ENCODE assay signal across 24 cellular contexts in genomic region chr4:86472377-86473019, GRCh38.
DNase-seq lines count a peak whose midpoint lies in the region; ATAC-seq and TF ChIP-seq lines count a peak whose summit lies in the region.
"Had no signal": no experiment of that assay in that cellular context is flagged by ENCODE, and none has a peak within 500 bp of the region (broad histone marks: within the 10 kb centered on the region; RNA-seq: fewer than 3 reads in every experiment).

No MANE protein-coding gene starts in this region.

- no peak overlapping the region for H2AFZ ChIP-seq in GM23338

- H3K4me3 ChIP-seq in GM23338 (no peak overlapping the region), endocrine pancreas (ENCODE audit: control insufficient read depth, insufficient read depth, low read length) (peak overlapping the region; percentile 16)
- H3K4me3 ChIP-seq: adrenal gland, testis had no signal

- intact Hi-C loops in sciatic nerve (cut with DNase I) = no loop called here

- TF ChIP-seq CTCF in GM23338 (conservative IDR thresholded peaks at IDR 0.05; ENCODE audit: low read depth in 2 of 2) = no peak

- no peaks in the 10 kb centered on the region for H3K9me3 ChIP-seq in endocrine pancreas (ENCODE audit: control insufficient read depth, low read length)
- H3K9me3 ChIP-seq: adrenal gland, testis had no signal

- H3K79me2 ChIP-seq in GM23338 (replicated peaks; ENCODE audit: insufficient read depth) = no peaks in the 10 kb centered on the region

- H3K27me3 Mint-ChIP-seq in GM23338 (ENCODE audit: insufficient read depth, low read depth, poor library complexity) = peaks cover 14% of the 10 kb centered on the region
- H3K27me3 Mint-ChIP-seq: dendritic cell treated with granulocyte-macrophage colony-stimulating factor and Interleukin-4, amounts not matched to agents 40 ng/mL and 50 ng/mL, for 4 days had no signal

- H3K27ac ChIP-seq in GM23338 (ENCODE audit: low read depth) (peak overlapping the region; percentile 17; the same call in 1 of the 2 replicates), substantia nigra (ENCODE audit: low read depth, low read length, poor library complexity, severe bottlenecking) (no peak overlapping the region)
- H3K27ac ChIP-seq: adrenal gland, RWPE1, testis had no signal

- H4K20me1 ChIP-seq in GM23338 (replicated peaks; ENCODE audit: insufficient read depth) = no peaks in the 10 kb centered on the region

- H3K4me2 ChIP-seq in GM23338 = peak overlapping the region; percentile 17

- H3K27ac Mint-ChIP-seq in GM23338 = peak overlapping the region; percentile 89
- H3K27ac Mint-ChIP-seq: activated CD8-positive, alpha-beta T cell treated with anti-CD3 and anti-CD28 coated beads, Interleukin-2, amount 10 ng/mL, durations not matched to agents 7 days and 5 days; B cell; dendritic cell treated with granulocyte-macrophage colony-stimulating factor and Interleukin-4, amounts not matched to agents 40 ng/mL and 50 ng/mL, for 4 days; stimulated activated memory B cell treated with anti-CD40 and anti-IgM and Interleukin-4, amounts not matched to agents 10 μg/mL and 1 μg/mL and 100 μg/mL, for 72 hours had no signal

- H3K27me3 ChIP-seq in GM23338 (ENCODE audit: insufficient read depth) (no peaks in the 10 kb centered on the region), endocrine pancreas (ENCODE audit: control insufficient read depth, insufficient read depth, low read length) (no peaks in the 10 kb centered on the region)
- H3K27me3 ChIP-seq: adrenal gland, testis had no signal

- H3K4me1 ChIP-seq in GM23338 (ENCODE audit: insufficient read depth) = peaks cover 24% of the 10 kb centered on the region
- peaks cover 4% of the 10 kb centered on the region for H3K4me1 ChIP-seq in endocrine pancreas (ENCODE audit: control insufficient read depth, insufficient read depth, low read length)
- H3K4me1 ChIP-seq: testis had no signal

- DNase-seq in GM23338 (ENCODE audit: low spot score) (peak; percentile 37), NCI-H69 (lab: John Stamatoyannopoulos, UW) (peak; percentile 82), sciatic nerve (ENCODE audit: low spot score) (no peak), substantia nigra (lab: John Stamatoyannopoulos, UW) (no peak), SHP77 (lab: John Stamatoyannopoulos, UW) (no peak)
- DNase-seq: activated CD4-positive, CD25-positive, alpha-beta regulatory T cell treated with anti-CD3 and anti-CD28 coated beads, Interleukin-2, amount 50 U/mL, for 72 hours; activated CD8-positive, alpha-beta T cell treated with anti-CD3 and anti-CD28 coated beads, Interleukin-2, amount 10 ng/mL, durations not matched to agents 7 days and 5 days; activated gamma-delta T cell; adrenal gland; DMS53; IMR-90; left ventricle myocardium superior; NCI-H1436 treated with DMSO at 0.1 percent for 48 hours; NCI-H526 treated with DMSO at 0.1 percent for 48 hours; small intestine; stimulated activated CD4-positive, alpha-beta T cell treated with anti-CD3 and anti-CD28 coated beads, Interleukin-2, amount 100 ng/mL, for 24 hours; T1000; testis had no signal

- H3K9me3 Mint-ChIP-seq in GM23338 = no peaks in the 10 kb centered on the region; the same call in none of the 3 replicates
- H3K9me3 Mint-ChIP-seq: stimulated activated memory B cell treated with anti-CD40 and anti-IgM and Interleukin-4, amounts not matched to agents 10 μg/mL and 1 μg/mL and 100 μg/mL, for 72 hours had no signal

- H3K9me2 ChIP-seq in GM23338 (ENCODE audit: insufficient read depth) = no peaks in the 10 kb centered on the region

- peaks cover 27% of the 10 kb centered on the region for H3K4me1 Mint-ChIP-seq in GM23338
- H3K4me1 Mint-ChIP-seq: B cell; stimulated activated memory B cell treated with anti-CD40 and anti-IgM and Interleukin-4, amounts not matched to agents 10 μg/mL and 1 μg/mL and 100 μg/mL, for 72 hours had no signal

- H3K9ac ChIP-seq in endocrine pancreas (ENCODE audit: control insufficient read depth, insufficient read depth, low read length) = no peak overlapping the region

- H3K36me3 Mint-ChIP-seq in GM23338 (ENCODE audit: low read depth) = no peaks in the 10 kb centered on the region; the same call in 2 of the 3 replicates
- H3K36me3 Mint-ChIP-seq: stimulated activated memory B cell treated with anti-CD40 and anti-IgM and Interleukin-4, amounts not matched to agents 10 μg/mL and 1 μg/mL and 100 μg/mL, for 72 hours had no signal

- peak; percentile 82 for ATAC-seq in GM23338
- ATAC-seq in sciatic nerve = peak; percentile 30
- no peak for ATAC-seq in HG03139 (IDR thresholded peaks at IDR 0.05; ENCODE audit: unreplicated experiment)
- ATAC-seq: activated CD8-positive, alpha-beta T cell treated with anti-CD3 and anti-CD28 coated beads, Interleukin-2, amount 10 ng/mL, durations not matched to agents 7 days and 5 days; left ventricle myocardium superior; stimulated activated memory B cell treated with anti-CD40 and anti-IgM and Interleukin-4, amounts not matched to agents 10 μg/mL and 1 μg/mL and 100 μg/mL, for 72 hours had no signal

- H3K36me3 ChIP-seq in GM23338 (ENCODE audit: insufficient read depth) (no peaks in the 10 kb centered on the region), endocrine pancreas (ENCODE audit: control insufficient read depth, insufficient read depth, low read length) (no peaks in the 10 kb centered on the region)
- H3K36me3 ChIP-seq: adrenal gland had no signal

- H3K4me3 Mint-ChIP-seq in GM23338 = no peak overlapping the region
- H3K4me3 Mint-ChIP-seq: activated CD8-positive, alpha-beta T cell treated with anti-CD3 and anti-CD28 coated beads, Interleukin-2, amount 10 ng/mL, durations not matched to agents 7 days and 5 days; B cell; dendritic cell treated with granulocyte-macrophage colony-stimulating factor and Interleukin-4, amounts not matched to agents 40 ng/mL and 50 ng/mL, for 4 days; stimulated activated memory B cell treated with anti-CD40 and anti-IgM and Interleukin-4, amounts not matched to agents 10 μg/mL and 1 μg/mL and 100 μg/mL, for 72 hours had no signal

- H3F3A ChIP-seq in GM23338 (replicated peaks; ENCODE audit: low read depth) = no peaks in the 10 kb centered on the region

TF ChIP-seq in GM23338, 12 proteins besides CTCF, POLR2A, EP300 and RAD21:
- TF ChIP-seq NANOG (IDR thresholded peaks at IDR 0.05; ENCODE audit: borderline replicate concordance) (peak; percentile 46; the same call in 1 of the 2 replicates), STAT1 (IDR thresholded peaks at IDR 0.05; ENCODE audit: unreplicated experiment) (no peak), ZNF114 (CRISPR knock-in tag; IDR thresholded peaks at IDR 0.05) (no peak), ZNF331 (CRISPR knock-in tag; IDR thresholded peaks at IDR 0.05; ENCODE audit: low read depth) (no peak), ZNF462 (CRISPR knock-in tag; IDR thresholded peaks at IDR 0.05) (no peak; the same call in 1 of the 2 replicates)

Comparison
In these comparisons a context has a peak if more than half of its experiments do, and no peak if none do; other contexts are left out.
1. DNase-seq: peak in GM23338 (single experiment) and NCI-H69 (single experiment); none in sciatic nerve (single experiment), substantia nigra (0 of 49) and SHP77 (0 of 2).